ENCODE assay signal across 35 cellular contexts in genomic region chr20:839015-839414, GRCh38.
"Had no signal": no experiment of that assay in that cellular context is flagged by ENCODE, and none has a peak within 500 bp of the region (broad histone marks: within the 10 kb centered on the region; RNA-seq: fewer than 3 reads in every experiment).

No MANE protein-coding gene starts in this region.

- H3K9me3 ChIP-seq: gastrocnemius medialis had no signal

- H3K4me3 ChIP-seq: coronary artery, dorsolateral prefrontal cortex, esophagus muscularis mucosa, gastrocnemius medialis, heart left ventricle had no signal

- FAIRE-seq: astrocyte, bronchial epithelial cell had no signal

- ATAC-seq: activated CD4-positive, CD25-positive, alpha-beta regulatory T cell treated with anti-CD3 and anti-CD28 coated beads, Interleukin-2, amount 50 U/mL, for 24 hours; activated CD8-positive, alpha-beta T cell treated with anti-CD3 and anti-CD28 coated beads for 36 hours; activated T-cell treated with anti-CD3 and anti-CD28 coated beads, Interleukin-2, amount 50 U/mL, for 4 hours; activated T-helper 17 cell treated with anti-CD3 and anti-CD28 coated beads, Interleukin-2, amount 50 U/mL, for 72 hours; effector memory CD8-positive, alpha-beta T cell; foreskin keratinocyte; gastrocnemius medialis; heart left ventricle; T-helper 17 cell had no signal

- H3K27me3 ChIP-seq: brain microvascular endothelial cell, foreskin keratinocyte had no signal

- H3K27ac Mint-ChIP-seq: activated B cell treated with CpG ODN at 0.5 μM for 24 hours; activated CD8-positive, alpha-beta T cell treated with anti-CD3 and anti-CD28 coated beads for 36 hours; activated T-helper 17 cell treated with anti-CD3 and anti-CD28 coated beads, Interleukin-2, amount 50 U/mL, for 72 hours; T-helper 2 cell treated with Interferon-gamma antibody and Interleukin-4, amounts not matched to agents 5 μg/mL and 100 μg/mL, for 36 hours had no signal

- H3K27ac ChIP-seq: brain microvascular endothelial cell, coronary artery, dorsolateral prefrontal cortex, esophagus muscularis mucosa, foreskin keratinocyte, gastrocnemius medialis, heart left ventricle, WERI-Rb-1 had no signal

- H3K4me3 Mint-ChIP-seq: activated B cell treated with CpG ODN at 0.5 μM for 24 hours; activated CD8-positive, alpha-beta T cell treated with anti-CD3 and anti-CD28 coated beads for 36 hours; activated naive CD8-positive, alpha-beta T cell; activated T-cell treated with anti-CD3 and anti-CD28 coated beads, Interleukin-2, amount 50 U/mL, for 4 hours; activated T-helper 17 cell treated with anti-CD3 and anti-CD28 coated beads, Interleukin-2, amount 50 U/mL, for 72 hours; central memory CD8-positive, alpha-beta T cell; dendritic cell treated with granulocyte-macrophage colony-stimulating factor and Interleukin-4, amounts not matched to agents 40 ng/mL and 50 ng/mL, for 4 days; effector memory CD8-positive, alpha-beta T cell; T-helper 17 cell; T-helper 2 cell treated with Interferon-gamma antibody and Interleukin-4, amounts not matched to agents 5 μg/mL and 100 μg/mL, for 36 hours had no signal

- H3K36me3 ChIP-seq: brain microvascular endothelial cell, esophagus muscularis mucosa, gastrocnemius medialis, WERI-Rb-1 had no signal

- H3K9me3 Mint-ChIP-seq: activated B cell treated with CpG ODN at 0.5 μM for 24 hours; activated T-cell treated with anti-CD3 and anti-CD28 coated beads, Interleukin-2, amount 50 U/mL, for 4 hours; activated T-helper 17 cell treated with anti-CD3 and anti-CD28 coated beads, Interleukin-2, amount 50 U/mL, for 72 hours; central memory CD8-positive, alpha-beta T cell; dendritic cell treated with granulocyte-macrophage colony-stimulating factor and Interleukin-4, amounts not matched to agents 40 ng/mL and 50 ng/mL, for 4 days; effector memory CD8-positive, alpha-beta T cell; T-helper 2 cell treated with Interferon-gamma antibody and Interleukin-4, amounts not matched to agents 5 μg/mL and 100 μg/mL, for 36 hours had no signal

- DNase-seq: activated B cell treated with CpG ODN at 0.5 μM for 24 hours; activated CD4-positive, alpha-beta T cell treated with anti-CD3 and anti-CD28 coated beads for 48 hours; activated CD4-positive, alpha-beta T cell treated with anti-CD3 and anti-CD28 coated beads, Interleukin-2, amount 50 U/mL, for 1 hour; activated CD4-positive, alpha-beta T cell treated with anti-CD3 and anti-CD28 coated beads, Interleukin-2, amount 50 U/mL, for 48 hours; activated CD8-positive, alpha-beta memory T cell treated with anti-CD3 and anti-CD28 coated beads for 24 hours; activated CD8-positive, alpha-beta T cell treated with anti-CD3 and anti-CD28 coated beads for 36 hours; activated effector memory CD4-positive, alpha-beta T cell treated with Interleukin-2 at 50 U/mL for 16 hours; activated gamma-delta T cell treated with Interleukin-2 at 50 U/mL for 16 hours; activated naive CD4-positive, alpha-beta T cell treated with anti-CD3 and anti-CD28 coated beads, Interleukin-2, amount 50 U/mL, for 16 hours; activated naive CD4-positive, alpha-beta T cell treated with Interleukin-2 at 50 U/mL for 16 hours; activated T-cell treated with anti-CD3 and anti-CD28 coated beads, Interleukin-2, amount 50 U/mL, for 4 hours; amniotic stem cell; anterior cingulate cortex; brain microvascular endothelial cell; dorsolateral prefrontal cortex; effector CD4-positive, alpha-beta T cell; effector memory CD8-positive, alpha-beta T cell; erythroblast; foreskin keratinocyte; gastrocnemius medialis; glutamatergic neuron; heart left ventricle; T-helper 17 cell; T1000; WERI-Rb-1 had no signal
